2 cellular contexts compared by ENCODE assay signal in genomic region chr2:98877658-98878057, GRCh38. TPM values are rescaled to one million over a fixed set of nuclear protein-coding genes. Genes with fewer than 3 reads are reported as not detected.
"Had no signal": no experiment of that assay in that cellular context is flagged by ENCODE, and none has a peak within 500 bp of the region (broad histone marks: within the 10 kb centered on the region; RNA-seq: fewer than 3 reads in every experiment).

No MANE protein-coding gene starts in this region.

RNA-seq across cellular contexts. Expression of gene CRACDL, which starts 58.4 kb away (rescaled TPM):
- total RNA-seq: fibroblast of lung, fibroblast of villous mesenchyme had no signal
- polyA plus RNA-seq: fibroblast of lung had no signal
